In the genomic region with DNA sequence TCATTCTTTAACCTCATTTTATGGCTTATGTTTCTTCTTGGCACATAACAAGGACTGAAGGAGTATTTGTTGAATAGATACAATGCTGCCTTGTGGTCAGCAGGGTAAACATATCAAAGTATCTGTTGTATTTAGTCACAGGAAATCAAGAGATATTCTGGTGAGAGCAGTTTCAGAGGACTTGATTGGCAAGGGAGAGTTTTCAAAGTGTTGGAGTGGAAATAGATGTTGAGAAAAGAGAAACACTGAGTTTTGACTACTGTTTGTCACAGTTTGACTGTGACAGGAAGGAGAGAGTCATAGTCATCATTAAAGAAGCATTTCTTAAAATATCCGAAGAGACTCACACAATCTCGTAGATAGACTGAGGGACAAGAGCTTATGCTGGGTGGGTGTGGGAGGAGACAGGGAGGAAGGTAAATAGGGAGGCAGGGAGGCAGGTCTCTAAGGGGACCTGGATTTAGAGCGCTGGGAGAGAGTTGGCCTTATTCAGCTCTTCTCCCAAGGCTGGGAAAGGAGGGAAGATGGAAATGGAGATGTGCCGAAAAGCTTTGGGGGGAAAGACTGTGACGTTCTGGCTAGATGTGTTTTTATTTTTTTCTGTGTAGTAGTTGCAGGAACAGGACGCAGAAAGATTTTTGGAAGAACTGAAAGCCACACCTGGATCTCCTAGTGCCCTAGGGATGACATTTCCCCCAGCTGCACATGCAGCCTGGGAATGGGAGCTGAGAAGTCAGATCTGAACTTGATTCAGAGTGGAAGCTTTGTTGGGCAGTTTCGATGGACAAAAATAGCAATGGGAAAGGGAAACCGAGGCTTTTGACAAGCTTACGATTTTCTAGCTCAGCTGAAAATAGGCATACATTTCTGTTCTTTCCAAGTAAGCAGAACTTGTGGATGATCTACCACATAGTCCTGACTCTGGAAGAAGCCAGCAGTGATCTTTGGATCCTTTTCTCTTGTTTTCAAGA, we compare ENCODE assay signal across 7 cellular contexts.
DNase-seq lines count a peak whose midpoint lies in the region; ATAC-seq lines count a peak whose summit lies in the region.

No MANE protein-coding gene starts in this region.

- ATAC-seq in GM18511 (IDR thresholded peaks at IDR 0.05; ENCODE audit: unreplicated experiment) = peak; percentile 88
- ATAC-seq in GM21526 (IDR thresholded peaks at IDR 0.05; ENCODE audit: low FRiP score, unreplicated experiment) = peak; percentile 57
- peak; percentile 73 for ATAC-seq in HG03460 (IDR thresholded peaks at IDR 0.05; ENCODE audit: unreplicated experiment)

- peak; percentile 67 for DNase-seq in kidney glomerular epithelial cell (lab: John Stamatoyannopoulos, UW)
- DNase-seq in SIG-M5 (lab: John Stamatoyannopoulos, UW) = no peak
- DNase-seq in HuH-7.5 (ENCODE audit: low spot score) = no peak
- DNase-seq in DMS153 treated with DMSO at 0.1 percent for 48 hours (lab: John Stamatoyannopoulos, UW; ENCODE audit: unreplicated experiment) = no peak
